In genomic region chr17:46179375-46179999, GRCh38 we compare ENCODE assay signal across 9 cellular contexts. TPM values are rescaled to one million over a fixed set of nuclear protein-coding genes. Genes with fewer than 3 reads are reported as not detected.
DNase-seq lines count a peak whose midpoint lies in the region; ATAC-seq, FAIRE-seq and TF ChIP-seq lines count a peak whose summit lies in the region.
"Had no signal": no experiment of that assay in that cellular context is flagged by ENCODE, and none has a peak within 500 bp of the region (broad histone marks: within the 10 kb centered on the region; RNA-seq: fewer than 3 reads in every experiment).

No MANE protein-coding gene starts in this region.

- no peak for TF ChIP-seq POLR2A in GM12891 (IDR thresholded peaks at IDR 0.05; ENCODE audit: low read depth, low read length)

- 0 out of 2 replicates have a peak overlapping the region, but pooled peaks have one; percentile 0 for H3K4me3 ChIP-seq in HUES6 (ENCODE audit: low read depth, low read length)
- no peak overlapping the region for H3K4me3 ChIP-seq in OCI-LY7 (ENCODE audit: low read depth, low read length, poor library complexity, severe bottlenecking)

- peak; percentile 97 for FAIRE-seq in GM12891 (lab: Jason Lieb, UNC)

- peaks cover 65% of the 10 kb centered on the region for H3K4me1 ChIP-seq in HUES6 (ENCODE audit: control insufficient read depth, insufficient read depth, low read length)
- H3K4me1 ChIP-seq in OCI-LY7 (ENCODE audit: insufficient read depth, low read length, poor library complexity, severe bottlenecking), result peaks cover 40% of the 10 kb centered on the region

- intact Hi-C loops in OCI-LY7 (cut with micrococcal nuclease; ENCODE audit: unreplicated experiment), result no loop called here

- TF ChIP-seq CTCF in neural crest cell (conservative IDR thresholded peaks at IDR 0.05) (no peak), OCI-LY7 (conservative IDR thresholded peaks at IDR 0.05; ENCODE audit: low read length) (no peak)

- peaks cover 92% of the 10 kb centered on the region for H3K4me1 Mint-ChIP-seq in activated naive CD8-positive, alpha-beta T cell treated with anti-CD3 and anti-CD28 coated beads, Interleukin-2, amount 50 U/mL, for 24 hours
- peaks cover 66% of the 10 kb centered on the region for H3K4me1 Mint-ChIP-seq in neural crest cell

- H3K36me3 ChIP-seq in HUES6 (ENCODE audit: control insufficient read depth, insufficient read depth, low read length) (no peaks in the 10 kb centered on the region), OCI-LY7 (ENCODE audit: insufficient read depth, low read length) (peaks cover 41% of the 10 kb centered on the region)

- H2AFZ ChIP-seq in OCI-LY7 (ENCODE audit: low read length), result no peak overlapping the region

- H3K4me3 Mint-ChIP-seq in activated naive CD8-positive, alpha-beta T cell treated with anti-CD3 and anti-CD28 coated beads, Interleukin-2, amount 50 U/mL, for 24 hours, result peak overlapping the region; percentile 68
- H3K4me3 Mint-ChIP-seq in neural crest cell, result no peak overlapping the region

- peaks cover 67% of the 10 kb centered on the region for H4K20me1 ChIP-seq in OCI-LY7 (ENCODE audit: insufficient read depth, low read length)

- CTCF ChIA-PET in OCI-LY7 (lab: Charles Lee; ENCODE audit: unreplicated experiment), result no interaction called here

- BruUV-seq in OCI-LY7 (replicated peaks; lab: Mats Ljungman, UMichigan), result no TSS peak

- ATAC-seq in activated naive CD8-positive, alpha-beta T cell treated with anti-CD3 and anti-CD28 coated beads, Interleukin-2, amount 50 U/mL, for 24 hours, result peak; percentile 75
- no peak for ATAC-seq in HG03196 (IDR thresholded peaks at IDR 0.05; ENCODE audit: unreplicated experiment)

- H3K9ac ChIP-seq in HUES6 (ENCODE audit: low read length), result peak overlapping the region; percentile 21

- H3K79me2 ChIP-seq in OCI-LY7 (ENCODE audit: insufficient read depth, low read depth, low read length), result peaks cover 100% of the 10 kb centered on the region

- H3K27ac ChIP-seq in HUES6 (ENCODE audit: low read depth, low read length) (peak overlapping the region; percentile 35; the same call in 1 of the 2 replicates), OCI-LY7 (ENCODE audit: low read depth, low read length, poor library complexity, severe bottlenecking) (no peak overlapping the region)

- H3K9me3 Mint-ChIP-seq in activated naive CD8-positive, alpha-beta T cell treated with anti-CD3 and anti-CD28 coated beads, Interleukin-2, amount 50 U/mL, for 24 hours, result no peaks in the 10 kb centered on the region
- H3K9me3 Mint-ChIP-seq in neural crest cell, result no peaks in the 10 kb centered on the region

- H3K36me3 Mint-ChIP-seq in activated naive CD8-positive, alpha-beta T cell treated with anti-CD3 and anti-CD28 coated beads, Interleukin-2, amount 50 U/mL, for 24 hours (ENCODE audit: low read depth), result peaks cover 13% of the 10 kb centered on the region
- H3K36me3 Mint-ChIP-seq in neural crest cell (ENCODE audit: low read depth), result no peaks in the 10 kb centered on the region

- H3K27me3 Mint-ChIP-seq in activated naive CD8-positive, alpha-beta T cell treated with anti-CD3 and anti-CD28 coated beads, Interleukin-2, amount 50 U/mL, for 24 hours, result no peaks in the 10 kb centered on the region
- H3K27me3 Mint-ChIP-seq in neural crest cell (ENCODE audit: low read depth), result no peaks in the 10 kb centered on the region

- no peak overlapping the region; the same call in 1 of the 2 replicates for H3K4me2 ChIP-seq in OCI-LY7 (ENCODE audit: low read length)

- H3K9me3 ChIP-seq in HUES6 (ENCODE audit: control insufficient read depth, insufficient read depth, low read depth, low read length) (no peaks in the 10 kb centered on the region), OCI-LY7 (ENCODE audit: low read length) (no peaks in the 10 kb centered on the region)

- peak overlapping the region; percentile 92 for H3K27ac Mint-ChIP-seq in activated naive CD8-positive, alpha-beta T cell treated with anti-CD3 and anti-CD28 coated beads, Interleukin-2, amount 50 U/mL, for 24 hours
- peak overlapping the region; percentile 44 for H3K27ac Mint-ChIP-seq in neural crest cell (ENCODE audit: unreplicated experiment)

- H3K27me3 ChIP-seq in HUES6 (ENCODE audit: control insufficient read depth, insufficient read depth, low read length), result no peaks in the 10 kb centered on the region

- POLR2A ChIA-PET in OCI-LY7 (lab: Charles Lee), result interaction anchor here (0.6 to 0.9 kb wide), 3 partner anchors 8 to 85 kb away, joined by 3 to 4 read pairs (median 3); no protein-coding TSS in a partner anchor

- DNase-seq in GM12891 (ENCODE audit: insufficient read length, low spot score), result peak; percentile 27
- DNase-seq in activated naive CD8-positive, alpha-beta T cell treated with anti-CD3 and anti-CD28 coated beads, Interleukin-2, amount 50 U/mL, for 24 hours, result peak; percentile 40
- no peak for DNase-seq in neural crest cell (ENCODE audit: low read depth, low spot score)
- no peak for DNase-seq in NCI-H748 treated with DMSO at 0.1 percent for 48 hours (lab: John Stamatoyannopoulos, UW)
- DNase-seq in OCI-LY7 (ENCODE audit: low spot score), result no peak
- no peak for DNase-seq in stimulated activated CD4-positive, alpha-beta T cell treated with anti-CD3 and anti-CD28 coated beads, Interleukin-2, amount 100 ng/mL, for 48 hours
- DNase-seq: NCI-H1694 treated with DMSO at 0.1 percent for 48 hours had no signal

- H3K9me2 ChIP-seq in OCI-LY7 (ENCODE audit: insufficient read depth, low read length), result no peaks in the 10 kb centered on the region

TF ChIP-seq in GM12891, 5 proteins besides CTCF, POLR2A, EP300 and RAD21:
- TF ChIP-seq SPI1 (IDR thresholded peaks at IDR 0.05; ENCODE audit: low read depth, low read length) (peak; percentile 76), PAX5 (IDR thresholded peaks at IDR 0.05; ENCODE audit: insufficient read depth, low read length, severe bottlenecking) (no peak)

RNA-seq across cellular contexts. Expression of gene KANSL1, which starts 13.7 kb away (rescaled TPM):
- 16.8 TPM for polyA plus RNA-seq in GM12891 (2012; ENCODE audit: low read depth, missing spikeins)
- total RNA-seq in neural crest cell (121 and 126 TPM in 2 replicates), OCI-LY7 (2022) (129 and 130 TPM in 2 replicates)
- total RNA-seq in OCI-LY7 (2014; rRNA removed; shearing (Covaris generic)), result 92.1 and 96.9 TPM in 2 replicates

Comparison
In these comparisons a context has a peak if more than half of its experiments do, and no peak if none do; other contexts are left out.
1. DNase-seq: peak in GM12891 (single experiment) and activated naive CD8-positive, alpha-beta T cell treated with anti-CD3 and anti-CD28 coated beads, Interleukin-2, amount 50 U/mL, for 24 hours (single experiment); none in neural crest cell (single experiment), NCI-H748 treated with DMSO at 0.1 percent for 48 hours (single experiment), OCI-LY7 (single experiment) and stimulated activated CD4-positive, alpha-beta T cell treated with anti-CD3 and anti-CD28 coated beads, Interleukin-2, amount 100 ng/mL, for 48 hours (0 of 2).